ENCODE assay signal across 9 cellular contexts in genomic region chr4:110055014-110055768, GRCh38.
DNase-seq lines count a peak whose midpoint lies in the region; ATAC-seq, FAIRE-seq and TF ChIP-seq lines count a peak whose summit lies in the region.
"Had no signal": no experiment of that assay in that cellular context is flagged by ENCODE, and none has a peak within 500 bp of the region (broad histone marks: within the 10 kb centered on the region; RNA-seq: fewer than 3 reads in every experiment).

No MANE protein-coding gene starts in this region.

- CTCF ChIA-PET in activated CD8-positive, alpha-beta T cell treated with anti-CD3 and anti-CD28 coated beads for 36 hours (lab: Charles Lee), result interaction anchor here (0.9 to 1.8 kb wide), 6 partner anchors 8 to 456 kb away, joined by 3 to 5 read pairs (median 4); no protein-coding TSS in a partner anchor

- POLR2A ChIA-PET in activated CD8-positive, alpha-beta T cell treated with anti-CD3 and anti-CD28 coated beads for 36 hours (lab: Charles Lee), result interaction anchor here (1.0 kb wide), 1 partner anchor 143 kb away, joined by 4 read pairs; the partner anchor contains the start of gene ELOVL6

- H3K4me3 ChIP-seq in right atrium auricular region, result no peak overlapping the region

- H3K27me3 Mint-ChIP-seq in activated CD8-positive, alpha-beta T cell treated with anti-CD3 and anti-CD28 coated beads for 36 hours, result no peaks in the 10 kb centered on the region
- no peaks in the 10 kb centered on the region for H3K27me3 Mint-ChIP-seq in natural killer cell treated with Interleukin-12 subunit alpha and Interleukin-12 subunit beta and Interleukin-15 and Interleukin-18, amount 100 ng/mL, for 72 hours
- H3K27me3 Mint-ChIP-seq: T-cell had no signal

- H3K27me3 ChIP-seq in right atrium auricular region, result no peaks in the 10 kb centered on the region

- no peak for TF ChIP-seq CTCF in activated CD8-positive, alpha-beta T cell treated with anti-CD3 and anti-CD28 coated beads for 36 hours (IDR thresholded peaks at IDR 0.05)
- no peak for TF ChIP-seq CTCF in right atrium auricular region (IDR thresholded peaks at IDR 0.05)

- DNase-seq in NK-92 treated with Interleukin-12 subunit alpha and Interleukin-12 subunit beta, amount 100 ng/mL, for 24 hours (lab: John Stamatoyannopoulos, UW), result peak; percentile 52
- DNase-seq in NK-92 (lab: John Stamatoyannopoulos, UW; ENCODE audit: unreplicated experiment) (no peak), right atrium auricular region (ENCODE audit: low spot score) (no peak), H54 (ENCODE audit: insufficient read length, low spot score) (no peak)
- DNase-seq in activated CD8-positive, alpha-beta T cell treated with anti-CD3 and anti-CD28 coated beads for 36 hours, result peak; percentile 46
- peak; percentile 82 for DNase-seq in natural killer cell treated with Interleukin-12 subunit alpha and Interleukin-12 subunit beta and Interleukin-15 and Interleukin-18, amount 100 ng/mL, for 72 hours (ENCODE audit: low spot score)

- no peak for FAIRE-seq in H54 (lab: Jason Lieb, UNC)

- no peaks in the 10 kb centered on the region for H3K36me3 Mint-ChIP-seq in activated CD8-positive, alpha-beta T cell treated with anti-CD3 and anti-CD28 coated beads for 36 hours (ENCODE audit: low read depth)
- peaks cover 5% of the 10 kb centered on the region for H3K36me3 Mint-ChIP-seq in natural killer cell treated with Interleukin-12 subunit alpha and Interleukin-12 subunit beta and Interleukin-15 and Interleukin-18, amount 100 ng/mL, for 72 hours
- H3K36me3 Mint-ChIP-seq: T-cell had no signal

- no peaks in the 10 kb centered on the region for H3K4me1 ChIP-seq in right atrium auricular region

- peak overlapping the region; percentile 24 for H3K27ac Mint-ChIP-seq in activated CD8-positive, alpha-beta T cell treated with anti-CD3 and anti-CD28 coated beads for 36 hours
- H3K27ac Mint-ChIP-seq in natural killer cell treated with Interleukin-12 subunit alpha and Interleukin-12 subunit beta and Interleukin-15 and Interleukin-18, amount 100 ng/mL, for 72 hours, result peak overlapping the region; percentile 68 to 95
- H3K27ac Mint-ChIP-seq: T-cell had no signal

- H3K4me1 Mint-ChIP-seq in activated CD8-positive, alpha-beta T cell treated with anti-CD3 and anti-CD28 coated beads for 36 hours (ENCODE audit: low read depth), result peaks cover 25% of the 10 kb centered on the region
- peaks cover 60 to 75% of the 10 kb centered on the region in 2 donors for H3K4me1 Mint-ChIP-seq in natural killer cell treated with Interleukin-12 subunit alpha and Interleukin-12 subunit beta and Interleukin-15 and Interleukin-18, amount 100 ng/mL, for 72 hours (ENCODE audit: low read depth in 2 of 2)

- H3K36me3 ChIP-seq in right atrium auricular region, result no peaks in the 10 kb centered on the region

- intact Hi-C loops in activated CD8-positive, alpha-beta T cell treated with anti-CD3 and anti-CD28 coated beads for 36 hours (cut with micrococcal nuclease), result loop anchor here (5.0 kb wide), 2 partner anchors 37 to 152 kb away; no protein-coding TSS in a partner anchor

- TF ChIP-seq POLR2A in H54 (IDR thresholded peaks at IDR 0.05; ENCODE audit: low read depth, low read length), result no peak

- no peaks in the 10 kb centered on the region for H3K9me3 Mint-ChIP-seq in activated CD8-positive, alpha-beta T cell treated with anti-CD3 and anti-CD28 coated beads for 36 hours
- no peaks in the 10 kb centered on the region for H3K9me3 Mint-ChIP-seq in natural killer cell treated with Interleukin-12 subunit alpha and Interleukin-12 subunit beta and Interleukin-15 and Interleukin-18, amount 100 ng/mL, for 72 hours
- H3K9me3 Mint-ChIP-seq: T-cell had no signal

- ATAC-seq in HG02870 (IDR thresholded peaks at IDR 0.05; ENCODE audit: unreplicated experiment) (peak; percentile 89), HG02970 (IDR thresholded peaks at IDR 0.05; ENCODE audit: low FRiP score, unreplicated experiment) (no peak)
- ATAC-seq in activated CD8-positive, alpha-beta T cell treated with anti-CD3 and anti-CD28 coated beads for 36 hours, result peak; percentile 79
- peak; percentile 90 to 92 for ATAC-seq in natural killer cell treated with Interleukin-12 subunit alpha and Interleukin-12 subunit beta and Interleukin-15 and Interleukin-18, amount 100 ng/mL, for 72 hours
- ATAC-seq: T-cell had no signal

- no peaks in the 10 kb centered on the region for H3K9me3 ChIP-seq in right atrium auricular region

- no peak overlapping the region for H3K27ac ChIP-seq in right atrium auricular region

- no peak overlapping the region for H3K4me3 Mint-ChIP-seq in activated CD8-positive, alpha-beta T cell treated with anti-CD3 and anti-CD28 coated beads for 36 hours
- peak overlapping the region; percentile 63 for H3K4me3 Mint-ChIP-seq in natural killer cell treated with Interleukin-12 subunit alpha and Interleukin-12 subunit beta and Interleukin-15 and Interleukin-18, amount 100 ng/mL, for 72 hours
- H3K4me3 Mint-ChIP-seq: T-cell had no signal

Comparison
In these comparisons a context has a peak if more than half of its experiments do, and no peak if none do; other contexts are left out.
1. DNase-seq: peak in NK-92 treated with Interleukin-12 subunit alpha and Interleukin-12 subunit beta, amount 100 ng/mL, for 24 hours (single experiment), activated CD8-positive, alpha-beta T cell treated with anti-CD3 and anti-CD28 coated beads for 36 hours (single experiment) and natural killer cell treated with Interleukin-12 subunit alpha and Interleukin-12 subunit beta and Interleukin-15 and Interleukin-18, amount 100 ng/mL, for 72 hours (single experiment); none in NK-92 (single experiment), right atrium auricular region (single experiment) and H54 (single experiment).